In genomic region chr13:91346848-91347211, GRCh38 we compare ENCODE assay signal across 9 cellular contexts. TPM values are rescaled to one million over a fixed set of nuclear protein-coding genes. Genes with fewer than 3 reads are reported as not detected.
DNase-seq lines count a peak whose midpoint lies in the region; ATAC-seq, FAIRE-seq and TF ChIP-seq lines count a peak whose summit lies in the region.
"Had no signal": no experiment of that assay in that cellular context is flagged by ENCODE, and none has a peak within 500 bp of the region (broad histone marks: within the 10 kb centered on the region; RNA-seq: fewer than 3 reads in every experiment).

No MANE protein-coding gene starts in this region.

- in situ Hi-C loops in T47D (cut with HindIII; ENCODE audit: low pct_unique_long_range_greater_than_20kb, low sequenced_read_pairs) (no loop called here), HepG2 (cut with HindIII; ENCODE audit: extremely low pct_ligation_motif_present, low pct_unique_long_range_greater_than_20kb) (no loop called here)

- POLR2A ChIA-PET in HepG2 (lab: Yijun Ruan, JAX), result interaction anchor here (1.2 to 1.4 kb wide), 2 partner anchors 13 to 26 kb away, joined by 3 to 5 read pairs; no protein-coding TSS in a partner anchor

- H3K36me3 Mint-ChIP-seq in CD4-positive, CD25-positive, alpha-beta regulatory T cell, result peaks cover 12% of the 10 kb centered on the region

- peaks cover 34% of the 10 kb centered on the region for H3K79me2 ChIP-seq in SU-DHL-6 (ENCODE audit: insufficient read depth, low read length)
- H3K79me2 ChIP-seq in HepG2 (ENCODE audit: insufficient read depth, low read length), result peaks cover 34% of the 10 kb centered on the region

- H3K36me3 ChIP-seq in CD4-positive, CD25-positive, alpha-beta regulatory T cell (ENCODE audit: control insufficient read depth, insufficient read depth, low read length), result peaks cover 14% of the 10 kb centered on the region
- H3K36me3 ChIP-seq in SU-DHL-6 (ENCODE audit: low read length) (peaks cover 27% of the 10 kb centered on the region), HepG2 (replicated peaks in 1 of 2; ENCODE audit: control insufficient read depth in 1 of 2, insufficient read depth in 2 of 2, low read length in 2 of 2) (peaks cover 4 to 25% of the 10 kb centered on the region in 2 experiments; a peak in 4 of 5 replicates)

- H3K27ac ChIP-seq in CD4-positive, CD25-positive, alpha-beta regulatory T cell (ENCODE audit: insufficient read depth, low read length, poor library complexity, severe bottlenecking), result peak overlapping the region; percentile 60
- H3K27ac ChIP-seq in SU-DHL-6 (ENCODE audit: low read depth, low read length), result peak overlapping the region; percentile 60
- H3K27ac ChIP-seq in HepG2 (ENCODE audit: extremely low read length, insufficient read depth, low read length), result peak overlapping the region; percentile 47

- H4K20me1 ChIP-seq in SU-DHL-6 (ENCODE audit: low read depth, low read length), result peaks cover 26% of the 10 kb centered on the region
- peaks cover 30% of the 10 kb centered on the region for H4K20me1 ChIP-seq in HepG2 (ENCODE audit: insufficient read depth, low read length)

- intact Hi-C loops in HepG2 (cut with micrococcal nuclease; ENCODE audit: unreplicated experiment), result no loop called here

- H3F3A ChIP-seq in SU-DHL-6 (ENCODE audit: insufficient read depth), result peaks cover 48% of the 10 kb centered on the region

- H2AFZ ChIP-seq in SU-DHL-6 (ENCODE audit: low read depth, low read length, severe bottlenecking) (peak overlapping the region; percentile 96), HepG2 (ENCODE audit: low read length) (peak overlapping the region; percentile 84)

- 4% methylated on average over 11 of the region's 11 CpGs for WGBS in HepG2 (ENCODE audit: low lambda C conversion rate)

- no peak for TF ChIP-seq POLR2A in HepG2 (IDR thresholded peaks at IDR 0.05; ENCODE audit: insufficient read depth in 1 of 2, low read depth in 2 of 2, low read length in 2 of 2)

- DNase-seq in CD4-positive, CD25-positive, alpha-beta regulatory T cell, result peak; percentile 5 to 82 (median 48)
- peak; percentile 9 for DNase-seq in GM19239 (ENCODE audit: insufficient read length, low spot score)
- DNase-seq in T47D (ENCODE audit: low read depth in 1 of 2, low spot score in 1 of 2), result peak; percentile 7 to 23
- DNase-seq in HepG2 (ENCODE audit: low spot score), result no peak
- peak; percentile 21 to 33 for DNase-seq in stimulated activated CD8-positive, alpha-beta memory T cell treated with anti-CD3 and anti-CD28 coated beads, Interleukin-15, amount 100 ng/mL, for 48 hours (ENCODE audit: low read depth in 2 of 2)
- no peak for DNase-seq in T1000 (lab: John Stamatoyannopoulos, UW)

- peak overlapping the region; percentile 90 to 93 (median 92) for H3K27ac Mint-ChIP-seq in CD4-positive, CD25-positive, alpha-beta regulatory T cell

- no peaks in the 10 kb centered on the region for H3K9me3 ChIP-seq in CD4-positive, CD25-positive, alpha-beta regulatory T cell (ENCODE audit: control insufficient read depth in 2 of 2, low read length in 2 of 2)
- H3K9me3 ChIP-seq in SU-DHL-6 (ENCODE audit: insufficient read depth, low read length) (no peaks in the 10 kb centered on the region), HepG2 (ENCODE audit: low read length) (no peaks in the 10 kb centered on the region)

- peak overlapping the region; percentile 66 for H3K4me2 ChIP-seq in SU-DHL-6 (ENCODE audit: low read depth, low read length, poor library complexity, severe bottlenecking)
- H3K4me2 ChIP-seq in HepG2 (ENCODE audit: low read depth, low read length), result peak overlapping the region; percentile 68

- H3K4me1 Mint-ChIP-seq in CD4-positive, CD25-positive, alpha-beta regulatory T cell, result peaks cover 9 to 39% (median 28%) of the 10 kb centered on the region in 4 donors

- FAIRE-seq in GM19239 (lab: Jason Lieb, UNC) (peak; percentile 66), HepG2 (lab: Jason Lieb, UNC) (no peak)

- BruUV-seq in HepG2 (replicated peaks; lab: Mats Ljungman, UMichigan), result no TSS peak

- H3K4me3 Mint-ChIP-seq in CD4-positive, CD25-positive, alpha-beta regulatory T cell, result peak overlapping the region; percentile 88 to 97 (median 96)

- peak; percentile 29 to 33 for ATAC-seq in CD4-positive, CD25-positive, alpha-beta regulatory T cell (ENCODE audit: low read depth in 2 of 2)
- ATAC-seq in HG03196 (IDR thresholded peaks at IDR 0.05; ENCODE audit: unreplicated experiment) (peak; percentile 21), HepG2 (peak; percentile 4; the same call in 2 of the 3 replicates)

- H3K9me2 ChIP-seq in SU-DHL-6 (replicated peaks; ENCODE audit: insufficient read depth, low read length), result no peaks in the 10 kb centered on the region

- H3K4me3 ChIP-seq in CD4-positive, CD25-positive, alpha-beta regulatory T cell (ENCODE audit: low read depth, low read length), result peak overlapping the region; percentile 84
- H3K4me3 ChIP-seq in SU-DHL-6 (ENCODE audit: insufficient read depth, low read length, poor library complexity, severe bottlenecking) (peak overlapping the region; percentile 67), HepG2 (replicated peaks in 1 of 3; ENCODE audit: insufficient read depth in 1 of 3, low read depth in 2 of 3, low read length in 3 of 3) (peak overlapping the region; percentile 43 to 88 (median 46))

- H3K9ac ChIP-seq in SU-DHL-6 (ENCODE audit: low read length) (peak overlapping the region; percentile 93), HepG2 (ENCODE audit: insufficient read depth, low read depth, low read length) (peak overlapping the region; percentile 48)

- no peak for TF ChIP-seq RAD21 in HepG2 (CRISPR knock-in tag; IDR thresholded peaks at IDR 0.05)

- TF ChIP-seq CTCF in SU-DHL-6 (IDR thresholded peaks at IDR 0.05; ENCODE audit: insufficient read depth, low read length, poor library complexity, severe bottlenecking) (no peak), HepG2 (CRISPR knock-in tag; IDR thresholded peaks at IDR 0.05) (no peak)

- H3K27me3 Mint-ChIP-seq in CD4-positive, CD25-positive, alpha-beta regulatory T cell, result peaks cover 22% of the 10 kb centered on the region

- CTCF ChIA-PET in HepG2 (lab: Yijun Ruan, JAX; ENCODE audit: low intra/inter-chr PET ratio, low total read pairs), result no interaction called here

- H3K9me3 Mint-ChIP-seq in CD4-positive, CD25-positive, alpha-beta regulatory T cell, result no peaks in the 10 kb centered on the region

- TF ChIP-seq EP300 in HepG2 (IDR thresholded peaks at IDR 0.05; ENCODE audit: low read depth in 2 of 2, low read length in 2 of 2) (no peak), HepG2 (CRISPR knock-in tag; IDR thresholded peaks at IDR 0.05; ENCODE audit: borderline replicate concordance) (no peak)

- peaks cover 25% of the 10 kb centered on the region for H3K4me1 ChIP-seq in CD4-positive, CD25-positive, alpha-beta regulatory T cell (ENCODE audit: control insufficient read depth, insufficient read depth, low read length, poor library complexity, severe bottlenecking)
- H3K4me1 ChIP-seq in HepG2 (ENCODE audit: insufficient read depth, low read length), result peaks cover 30% of the 10 kb centered on the region

- H3K27me3 ChIP-seq in CD4-positive, CD25-positive, alpha-beta regulatory T cell (ENCODE audit: control insufficient read depth, insufficient read depth, low read length), result peaks cover 3% of the 10 kb centered on the region
- no peaks in the 10 kb centered on the region for H3K27me3 ChIP-seq in SU-DHL-6 (ENCODE audit: low read length)
- peaks cover 0 to 16% of the 10 kb centered on the region in 2 experiments; a peak in 4 of 5 replicates for H3K27me3 ChIP-seq in HepG2 (ENCODE audit: control insufficient read depth in 1 of 2, insufficient read depth in 2 of 2, low read length in 2 of 2)

RNA-seq across cellular contexts. Expression of gene MIR17HG, which starts 0.7 kb away (rescaled TPM):
- total RNA-seq in CD4-positive, CD25-positive, alpha-beta regulatory T cell, result 7.2 TPM
- polyA plus RNA-seq in CD4-positive, CD25-positive, alpha-beta regulatory T cell, result under 1 TPM; 0.32 to 0.64 (median 0.48) TPM
- total RNA-seq in HepG2 (2016; rRNA removed; fragmentation: Illumina TruSeq; extraction: Trizol), result 0.73 and 12.3 TPM in 2 replicates
- 1.0 and 1.1 TPM in 2 replicates for total RNA-seq in HepG2 (2016; cell fraction: cytosol; rRNA removed; fragmentation: Illumina TruSeq; extraction: Trizol; ENCODE audit: low read depth)
- total RNA-seq in HepG2 (2016; cell fraction: insoluble cytoplasmic fraction; rRNA removed; fragmentation: Illumina TruSeq; extraction: Trizol), result 0.51 and 10.4 TPM in 2 replicates
- 1.2 TPM in 2 replicates for total RNA-seq in HepG2 (2016; cell fraction: membrane; rRNA removed; fragmentation: Illumina TruSeq; extraction: Trizol)
- total RNA-seq in HepG2 (2016; cell fraction: nucleus; rRNA removed; fragmentation: Illumina TruSeq; extraction: Trizol), result 55.1 and 55.2 TPM in 2 replicates
- 2.0 and 2.5 TPM in 2 replicates for polyA plus RNA-seq in HepG2 (2011; rRNA removed)
- 0.23 and 0.53 TPM in 2 replicates for polyA plus RNA-seq in HepG2 (2011; cell fraction: cytosol; rRNA removed)
- polyA plus RNA-seq in HepG2 (2011; cell fraction: nucleus; rRNA removed), result 3.3 and 5.4 TPM in 2 replicates
- 2.2 and 3.0 TPM in 2 replicates for polyA plus RNA-seq in HepG2 (2012)
- polyA plus RNA-seq in HepG2 (2016; cell fraction: cytosol; fragmentation: Illumina TruSeq; extraction: Trizol; ENCODE audit: low read depth), result 0.89 and 1.3 TPM in 2 replicates
- 0.40 and 0.74 TPM in 2 replicates for polyA plus RNA-seq in HepG2 (2016; cell fraction: insoluble cytoplasmic fraction; fragmentation: Illumina TruSeq; extraction: Trizol; ENCODE audit: low read depth)
- polyA plus RNA-seq in HepG2 (2016; cell fraction: membrane; fragmentation: Illumina TruSeq; extraction: Trizol; ENCODE audit: low read depth), result 1.1 and 1.3 TPM in 2 replicates
- polyA plus RNA-seq in HepG2 (2016; cell fraction: nucleus; fragmentation: Illumina TruSeq; extraction: Trizol; ENCODE audit: insufficient read depth, low read depth), result 8.4 and 8.8 TPM in 2 replicates
- polyA minus RNA-seq in HepG2 (2011; rRNA and poly(A)+ RNA removed; ENCODE audit: low replicate concordance), result 8.9 and 26.4 TPM in 2 replicates
- polyA minus RNA-seq in HepG2 (2011; cell fraction: cytosol; rRNA and poly(A)+ RNA removed), result 0.59 and 1.4 TPM in 2 replicates
- polyA minus RNA-seq in HepG2 (2011; cell fraction: nucleus; rRNA and poly(A)+ RNA removed), result 159 and 193 TPM in 2 replicates

RNA-seq across cellular contexts. Expression of gene GPC5, which starts 51.6 kb away (rescaled TPM):
- 0.81 TPM for total RNA-seq in CD4-positive, CD25-positive, alpha-beta regulatory T cell
- polyA plus RNA-seq in CD4-positive, CD25-positive, alpha-beta regulatory T cell, result under 1 TPM in 2 of 4 donors, not detected in 2; 0.29 to 0.59 TPM
- 0.02 TPM in 1 of 2 replicates, not detected in the other for total RNA-seq in HepG2 (2016; rRNA removed; fragmentation: Illumina TruSeq; extraction: Trizol)
- total RNA-seq in HepG2 (2016; cell fraction: cytosol; rRNA removed; fragmentation: Illumina TruSeq; extraction: Trizol; ENCODE audit: low read depth), result 0.18 and 0.51 TPM in 2 replicates
- total RNA-seq in HepG2 (2016; cell fraction: insoluble cytoplasmic fraction; rRNA removed; fragmentation: Illumina TruSeq; extraction: Trizol), result not detected in 2 replicates
- not detected in 2 replicates for total RNA-seq in HepG2 (2016; cell fraction: membrane; rRNA removed; fragmentation: Illumina TruSeq; extraction: Trizol)
- 0.12 TPM in 1 of 2 replicates, not detected in the other for total RNA-seq in HepG2 (2016; cell fraction: nucleus; rRNA removed; fragmentation: Illumina TruSeq; extraction: Trizol)
- 0.07 and 0.21 TPM in 2 replicates for polyA plus RNA-seq in HepG2 (2011; rRNA removed)
- polyA plus RNA-seq in HepG2 (2011; cell fraction: cytosol; rRNA removed), result 0.19 and 0.22 TPM in 2 replicates
- not detected in 2 replicates for polyA plus RNA-seq in HepG2 (2011; cell fraction: nucleus; rRNA removed)
- 0.23 TPM in 1 of 2 replicates, not detected in the other for polyA plus RNA-seq in HepG2 (2012)
- not detected in 2 replicates for polyA plus RNA-seq in HepG2 (2016; cell fraction: cytosol; fragmentation: Illumina TruSeq; extraction: Trizol; ENCODE audit: low read depth)
- not detected in 2 replicates for polyA plus RNA-seq in HepG2 (2016; cell fraction: insoluble cytoplasmic fraction; fragmentation: Illumina TruSeq; extraction: Trizol; ENCODE audit: low read depth)
- not detected in 2 replicates for polyA plus RNA-seq in HepG2 (2016; cell fraction: membrane; fragmentation: Illumina TruSeq; extraction: Trizol; ENCODE audit: low read depth)
- not detected in 2 replicates for polyA plus RNA-seq in HepG2 (2016; cell fraction: nucleus; fragmentation: Illumina TruSeq; extraction: Trizol; ENCODE audit: insufficient read depth, low read depth)
- polyA minus RNA-seq in HepG2 (2011; rRNA and poly(A)+ RNA removed; ENCODE audit: low replicate concordance), result 0.42 and 370 TPM in 2 replicates
- not detected in 2 replicates for polyA minus RNA-seq in HepG2 (2011; cell fraction: cytosol; rRNA and poly(A)+ RNA removed)
- polyA minus RNA-seq in HepG2 (2011; cell fraction: nucleus; rRNA and poly(A)+ RNA removed), result 0.25 and 0.39 TPM in 2 replicates
- total RNA-seq: RPMI7951 had no signal

Comparison
In these comparisons a context has a peak if more than half of its experiments do, and no peak if none do; other contexts are left out.
1. DNase-seq: peak in CD4-positive, CD25-positive, alpha-beta regulatory T cell (3 of 3), GM19239 (single experiment), T47D (2 of 2) and stimulated activated CD8-positive, alpha-beta memory T cell treated with anti-CD3 and anti-CD28 coated beads, Interleukin-15, amount 100 ng/mL, for 48 hours (2 of 2); none in HepG2 (single experiment) and T1000 (single experiment).
2. Peak in every context shown above with its lines, with median percentiles within 50 percentile points of each other: ATAC-seq, H3K27ac ChIP-seq and H3K4me3 ChIP-seq.